Comparison of ENCODE assay signal across 12 cellular contexts in genomic region chr10:5406918-5407317, GRCh38. TPM values are rescaled to one million over a fixed set of nuclear protein-coding genes. Genes with fewer than 3 reads are reported as not detected.
"Had no signal": no experiment of that assay in that cellular context is flagged by ENCODE, and none has a peak within 500 bp of the region (broad histone marks: within the 10 kb centered on the region; RNA-seq: fewer than 3 reads in every experiment).

No MANE protein-coding gene starts in this region.

- H3K9ac ChIP-seq: GM23248 had no signal

- H3K4me3 ChIP-seq: GM23248, GM23338, HAP-1 had no signal

- ATAC-seq: GM23338, HCT116 had no signal

- FAIRE-seq: H1, H54 had no signal

- H2AFZ ChIP-seq: GM23248, GM23338 had no signal

- H3K27ac ChIP-seq: GM23248 had no signal

- H3K36me3 ChIP-seq: HAP-1 had no signal

- DNase-seq: GM23248, GOT3, H7, H9, HCEC 1CT, HFFc6 had no signal

- H3K4me2 ChIP-seq: GM23338 had no signal

RNA-seq across cellular contexts. Expression of gene TUBAL3, which starts 2.3 kb away (rescaled TPM):
- total RNA-seq: GM23248, GM23338, H1, H4, H7, H9, HFFc6 had no signal
- polyA plus RNA-seq: GM23248, GM23338 had no signal

RNA-seq across cellular contexts. Expression of gene UCN3, which starts 42.2 kb away (rescaled TPM):
- total RNA-seq: GM23248, GM23338, H1, H4, H7, H9, HFFc6 had no signal
- polyA plus RNA-seq: GM23248, GM23338, H1 had no signal
